Comparison of ENCODE assay signal across 8 cellular contexts in genomic region chr19:40091205-40092129, GRCh38. TPM values are rescaled to one million over a fixed set of nuclear protein-coding genes. Genes with fewer than 3 reads are reported as not detected.
A peak's percentile ranks its signal among the peaks of the same experiment; 100 is the strongest.
DNase-seq lines count a peak whose midpoint lies in the region; ATAC-seq and TF ChIP-seq lines count a peak whose summit lies in the region.

No MANE protein-coding gene starts in this region.

- 40% methylated on average over 10 of the region's 10 CpGs for WGBS in prostate gland

- TF ChIP-seq POLR2A in prostate gland (IDR thresholded peaks at IDR 0.05), result no peak

- peaks cover 6% of the 10 kb centered on the region for H3K4me1 ChIP-seq in RWPE2 (ENCODE audit: insufficient read depth, poor library complexity, severe bottlenecking)
- H3K4me1 ChIP-seq in prostate gland (replicated peaks), result no peaks in the 10 kb centered on the region

- H3K27me3 ChIP-seq in RWPE2 (ENCODE audit: insufficient read depth, poor library complexity, severe bottlenecking) (no peaks in the 10 kb centered on the region), prostate gland (replicated peaks; ENCODE audit: insufficient read depth) (no peaks in the 10 kb centered on the region)

- H3K4me3 ChIP-seq in GM12864 (ENCODE audit: low read depth, low read length), result peak overlapping the region; percentile 98
- H3K4me3 ChIP-seq in RWPE2 (ENCODE audit: severe bottlenecking), result peak overlapping the region; percentile 72
- peak overlapping the region; percentile 95 for H3K4me3 ChIP-seq in fibroblast of mammary gland (ENCODE audit: control insufficient read depth, low read depth, low read length)
- H3K4me3 ChIP-seq in prostate gland, result peak overlapping the region; percentile 74

- H3K27ac ChIP-seq in RWPE2 (ENCODE audit: poor library complexity, severe bottlenecking), result peak overlapping the region; percentile 56
- H3K27ac ChIP-seq in prostate gland, result peak overlapping the region; percentile 82 to 85

- intact Hi-C loops in prostate gland (cut with DNase I), result no loop called here

- H3K36me3 ChIP-seq in RWPE2 (ENCODE audit: low read depth), result no peaks in the 10 kb centered on the region; the same call in 1 of the 2 replicates
- no peaks in the 10 kb centered on the region for H3K36me3 ChIP-seq in prostate gland

- ATAC-seq in RWPE2 (ENCODE audit: low read depth) (no peak; the same call in 2 of the 3 replicates), HG03442 (IDR thresholded peaks at IDR 0.05; ENCODE audit: unreplicated experiment) (no peak), HG03520 (IDR thresholded peaks at IDR 0.05; ENCODE audit: unreplicated experiment) (no peak), HG03432 (IDR thresholded peaks at IDR 0.05; ENCODE audit: unreplicated experiment) (no peak)

- DNase-seq in GM12864 (ENCODE audit: low read depth) (no peak), RWPE2 (ENCODE audit: low spot score) (no peak), fibroblast of mammary gland (ENCODE audit: low read depth) (no peak), prostate gland (ENCODE audit: low spot score) (no peak), GF-D8 (lab: John Stamatoyannopoulos, UW) (no peak)

- H3K9me3 ChIP-seq in RWPE2 (ENCODE audit: severe bottlenecking) (no peaks in the 10 kb centered on the region), prostate gland (no peaks in the 10 kb centered on the region)

- TF ChIP-seq CTCF in GM12864 (IDR thresholded peaks at IDR 0.05; ENCODE audit: low read depth, low read length, missing control alignments) (no peak), RWPE2 (IDR thresholded peaks at IDR 0.05; ENCODE audit: poor library complexity, severe bottlenecking) (no peak), fibroblast of mammary gland (conservative IDR thresholded peaks at IDR 0.05; ENCODE audit: control insufficient read depth, insufficient read depth, low read depth, low read length) (no peak), prostate gland (IDR thresholded peaks at IDR 0.05) (no peak)

RNA-seq across cellular contexts. Expression of gene ZNF780A, which starts 0.7 kb away (rescaled TPM):
- total RNA-seq in prostate gland, result 10 to 100 TPM; 18.4 to 23.4 TPM

RNA-seq across cellular contexts. Expression of gene ZNF780B, which starts 35.4 kb away (rescaled TPM):
- 10 to 100 TPM; 11.7 to 17.4 TPM for total RNA-seq in prostate gland
